10 cellular contexts compared by ENCODE assay signal in the genomic region with DNA sequence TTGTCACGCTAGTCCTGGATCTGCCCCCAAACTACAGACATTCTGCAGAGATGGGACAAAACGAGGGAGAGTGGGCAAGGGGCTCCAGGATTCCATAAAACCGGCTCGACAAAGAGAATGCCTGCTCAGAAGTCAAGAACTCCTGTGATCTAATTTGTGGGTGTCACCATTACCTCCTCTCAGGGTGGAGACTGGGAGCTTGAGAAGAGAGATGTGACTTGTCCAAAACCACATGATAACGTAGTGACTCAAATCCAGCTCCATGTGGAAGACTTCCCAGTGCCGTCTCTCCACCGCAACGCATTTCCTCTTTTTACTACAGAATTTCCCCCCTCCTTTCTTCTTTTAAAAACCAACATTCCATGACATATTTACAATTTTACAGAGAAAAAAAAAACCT. TPM values are rescaled to one million over a fixed set of nuclear protein-coding genes. Genes with fewer than 3 reads are reported as not detected.
DNase-seq lines count a peak whose midpoint lies in the region; ATAC-seq and TF ChIP-seq lines count a peak whose summit lies in the region.
"Had no signal": no experiment of that assay in that cellular context is flagged by ENCODE, and none has a peak within 500 bp of the region (broad histone marks: within the 10 kb centered on the region; RNA-seq: fewer than 3 reads in every experiment).

No MANE protein-coding gene starts in this region.

- peak; percentile 82 for DNase-seq in GM03348 (ENCODE audit: low spot score)
- DNase-seq in PC-3: peak; percentile 78
- peak; percentile 78 for DNase-seq in non-pigmented ciliary epithelial cell (ENCODE audit: low read depth)
- DNase-seq in anterior cingulate cortex (lab: John Stamatoyannopoulos, UW): no peak
- no peak for DNase-seq in OCI-LY7 (ENCODE audit: low spot score)
- DNase-seq in inferior parietal cortex (ENCODE audit: extremely low spot score): no peak
- DNase-seq: stimulated activated CD4-positive, alpha-beta T cell treated with anti-CD3 and anti-CD28 coated beads, Interleukin-2, amount 100 ng/mL, for 48 hours had no signal

- H3K9ac ChIP-seq in PC-3 (ENCODE audit: low read length): peak overlapping the region; percentile 33

- POLR2A ChIA-PET in PC-3 (lab: Charles Lee; ENCODE audit: unreplicated experiment): interaction anchor here (0.5 kb wide), 2 partner anchors 94 to 652 kb away, joined by 3 read pairs; a partner anchor contains a TSS
- POLR2A ChIA-PET in OCI-LY7 (lab: Charles Lee): no interaction called here

- peaks cover 49% of the 10 kb centered on the region for H3K4me1 ChIP-seq in PC-3 (ENCODE audit: insufficient read depth, low read length)
- H3K4me1 ChIP-seq in OCI-LY7 (ENCODE audit: insufficient read depth, low read length, poor library complexity, severe bottlenecking): peaks cover 8% of the 10 kb centered on the region

- peak overlapping the region; percentile 27; the same call in 1 of the 2 replicates for H3K4me3 ChIP-seq in PC-3 (ENCODE audit: low read length)
- H3K4me3 ChIP-seq in OCI-LY7 (ENCODE audit: low read depth, low read length, poor library complexity, severe bottlenecking): no peak overlapping the region

- CTCF ChIA-PET in PC-3 (lab: Charles Lee) (no interaction called here), OCI-LY7 (lab: Charles Lee; ENCODE audit: unreplicated experiment) (no interaction called here)

- no peaks in the 10 kb centered on the region for H3K27me3 Mint-ChIP-seq in dendritic cell treated with granulocyte-macrophage colony-stimulating factor and Interleukin-4, amounts not matched to agents 40 ng/mL and 50 ng/mL, for 4 days

- H3K36me3 Mint-ChIP-seq in dendritic cell treated with granulocyte-macrophage colony-stimulating factor and Interleukin-4, amounts not matched to agents 40 ng/mL and 50 ng/mL, for 4 days (ENCODE audit: low read depth): peaks cover 11% of the 10 kb centered on the region

- H3K4me2 ChIP-seq in PC-3 (ENCODE audit: low read length) (peak overlapping the region; percentile 50), OCI-LY7 (ENCODE audit: low read length) (no peak overlapping the region)

- no peaks in the 10 kb centered on the region for H3K9me3 Mint-ChIP-seq in dendritic cell treated with granulocyte-macrophage colony-stimulating factor and Interleukin-4, amounts not matched to agents 40 ng/mL and 50 ng/mL, for 4 days

- H3K36me3 ChIP-seq in PC-3 (ENCODE audit: low read depth, low read length) (no peaks in the 10 kb centered on the region), OCI-LY7 (ENCODE audit: insufficient read depth, low read length) (no peaks in the 10 kb centered on the region)

- TF ChIP-seq CTCF in PC-3 (conservative IDR thresholded peaks at IDR 0.05; ENCODE audit: low read depth, low read length) (no peak), OCI-LY7 (conservative IDR thresholded peaks at IDR 0.05; ENCODE audit: low read length) (no peak)

- H3K79me2 ChIP-seq in PC-3 (ENCODE audit: low read length): peaks cover 76% of the 10 kb centered on the region
- no peaks in the 10 kb centered on the region for H3K79me2 ChIP-seq in OCI-LY7 (ENCODE audit: insufficient read depth, low read depth, low read length)

- H3K9me2 ChIP-seq in PC-3 (replicated peaks; ENCODE audit: low read length) (no peaks in the 10 kb centered on the region), OCI-LY7 (ENCODE audit: insufficient read depth, low read length) (no peaks in the 10 kb centered on the region)

- peak overlapping the region; percentile 58 for H3K4me3 Mint-ChIP-seq in dendritic cell treated with granulocyte-macrophage colony-stimulating factor and Interleukin-4, amounts not matched to agents 40 ng/mL and 50 ng/mL, for 4 days

- H4K20me1 ChIP-seq in PC-3 (ENCODE audit: low read length) (no peaks in the 10 kb centered on the region), OCI-LY7 (ENCODE audit: insufficient read depth, low read length) (no peaks in the 10 kb centered on the region; the same call in 1 of the 2 replicates)

- H3K27ac ChIP-seq in PC-3 (ENCODE audit: low read length) (peak overlapping the region; percentile 68), OCI-LY7 (ENCODE audit: low read depth, low read length, poor library complexity, severe bottlenecking) (no peak overlapping the region)

- no peaks in the 10 kb centered on the region for H3K27me3 ChIP-seq in PC-3 (ENCODE audit: low read length)

- BruUV-seq in PC-3 (replicated peaks; lab: Mats Ljungman, UMichigan) (no TSS peak), OCI-LY7 (replicated peaks; lab: Mats Ljungman, UMichigan) (no TSS peak)

- H3K4me1 Mint-ChIP-seq in dendritic cell treated with granulocyte-macrophage colony-stimulating factor and Interleukin-4, amounts not matched to agents 40 ng/mL and 50 ng/mL, for 4 days (ENCODE audit: low read depth): peaks cover 80% of the 10 kb centered on the region

- H3K9me3 ChIP-seq in PC-3 (ENCODE audit: low read length) (no peaks in the 10 kb centered on the region), OCI-LY7 (ENCODE audit: low read length) (no peaks in the 10 kb centered on the region)

- H3K27ac Mint-ChIP-seq in dendritic cell treated with granulocyte-macrophage colony-stimulating factor and Interleukin-4, amounts not matched to agents 40 ng/mL and 50 ng/mL, for 4 days: peak overlapping the region; percentile 87

- ATAC-seq in PC-3 (peak; percentile 56), HG03521 (IDR thresholded peaks at IDR 0.05; ENCODE audit: unreplicated experiment) (no peak)

- no peaks in the 10 kb centered on the region for H3F3A ChIP-seq in PC-3 (ENCODE audit: low read length, unreplicated experiment)

- peak overlapping the region; percentile 59 for H2AFZ ChIP-seq in PC-3 (ENCODE audit: low read length)
- no peak overlapping the region for H2AFZ ChIP-seq in OCI-LY7 (ENCODE audit: low read length)

- intact Hi-C loops in PC-3 (cut with micrococcal nuclease): no loop called here
- intact Hi-C loops in dendritic cell treated with granulocyte-macrophage colony-stimulating factor and Interleukin-4, amounts not matched to agents 40 ng/mL and 50 ng/mL, for 4 days (cut with micrococcal nuclease): loop anchor here (5.0 kb wide), 2 partner anchors 40 to 45 kb away; a partner anchor contains a TSS
- intact Hi-C loops in OCI-LY7 (cut with micrococcal nuclease; ENCODE audit: unreplicated experiment): no loop called here

RNA-seq across cellular contexts. Expression of a gene that starts 44.3 kb away (rescaled TPM):
- total RNA-seq in PC-3 (2014; rRNA removed): 13.7 and 13.9 TPM in 2 replicates
- total RNA-seq in OCI-LY7 (2014; rRNA removed; shearing (Covaris generic)): 4.6 and 5.7 TPM in 2 replicates
- total RNA-seq in OCI-LY7 (2022): 12.2 and 12.9 TPM in 2 replicates
- total RNA-seq: lung microvascular endothelial cell had no signal

Comparison
In these comparisons a context has a peak if more than half of its experiments do, and no peak if none do; other contexts are left out.
1. DNase-seq: peak in GM03348 (single experiment), PC-3 (single experiment) and non-pigmented ciliary epithelial cell (single experiment); none in anterior cingulate cortex (0 of 58), OCI-LY7 (single experiment) and inferior parietal cortex (single experiment).